Comparison of ENCODE assay signal across 22 cellular contexts in the genomic region with DNA sequence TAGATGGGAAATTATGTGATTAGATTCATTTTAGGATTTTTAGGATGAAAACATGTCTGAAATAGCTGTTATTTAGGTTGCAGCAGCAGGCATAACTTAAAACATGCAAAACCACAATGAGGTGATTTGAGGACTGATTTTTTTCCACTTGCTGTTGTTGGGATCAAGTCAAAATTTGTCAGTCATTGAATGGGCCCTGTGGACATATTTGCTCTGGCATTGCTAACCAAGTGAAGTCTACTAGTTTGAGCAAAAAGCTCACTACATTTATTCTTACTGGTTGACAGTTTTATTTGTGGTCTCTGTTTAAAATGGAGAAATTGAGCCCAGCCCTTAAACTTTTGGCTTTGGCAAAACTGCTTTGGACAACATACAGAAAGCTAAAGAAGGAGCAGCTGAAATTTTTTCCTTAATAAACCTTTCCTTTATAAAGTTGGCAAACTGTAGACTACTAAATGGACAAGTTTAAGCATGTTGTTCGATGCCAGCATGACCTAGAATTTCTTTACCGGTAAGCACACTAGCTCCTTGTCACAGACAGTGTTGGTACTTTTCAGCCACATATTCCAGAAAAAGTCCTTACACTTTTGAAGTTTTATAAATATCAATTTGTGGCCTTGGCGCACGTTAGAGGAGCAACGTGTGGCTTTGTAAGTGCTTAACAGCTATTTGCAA.
"Had no signal": no experiment of that assay in that cellular context is flagged by ENCODE, and none has a peak within 500 bp of the region (broad histone marks: within the 10 kb centered on the region; RNA-seq: fewer than 3 reads in every experiment).

No MANE protein-coding gene starts in this region.

- H3K9me3 ChIP-seq: gastroesophageal sphincter, heart left ventricle, left ventricle myocardium inferior, right atrium auricular region, suprapubic skin had no signal

- H3K4me1 Mint-ChIP-seq: activated naive CD8-positive, alpha-beta T cell treated with anti-CD3 and anti-CD28 coated beads for 36 hours had no signal

- H3K4me1 ChIP-seq: gastroesophageal sphincter, heart left ventricle, left ventricle myocardium inferior, neural progenitor cell, right atrium auricular region had no signal

- H2AFZ ChIP-seq: neural progenitor cell had no signal

- H3K27ac ChIP-seq: brain microvascular endothelial cell, gastroesophageal sphincter, heart left ventricle, left ventricle myocardium inferior, neural progenitor cell, right atrium auricular region, suprapubic skin, WERI-Rb-1 had no signal

- H3K4me2 ChIP-seq: neural progenitor cell had no signal

- H3K9ac ChIP-seq: neural progenitor cell had no signal

- DNase-seq: activated CD4-positive, alpha-beta T cell treated with anti-CD3 and anti-CD28 coated beads for 1 hour; activated CD4-positive, alpha-beta T cell treated with anti-CD3 and anti-CD28 coated beads, Interleukin-2, amount 50 U/mL, for 4 hours; activated gamma-delta T cell treated with Interleukin-2 at 50 U/mL for 16 hours; activated naive CD8-positive, alpha-beta T cell treated with anti-CD3 and anti-CD28 coated beads for 36 hours; amniotic stem cell; brain microvascular endothelial cell; cerebellar nuclear complex; effector CD8-positive, alpha-beta T cell; heart left ventricle; kidney glomerular epithelial cell; left ventricle myocardium inferior; SW 1271; T-helper 2 cell; WERI-Rb-1 had no signal

- H3K36me3 ChIP-seq: brain microvascular endothelial cell, gastroesophageal sphincter, heart left ventricle, left ventricle myocardium inferior, neural progenitor cell, right atrium auricular region, suprapubic skin, WERI-Rb-1 had no signal

- H3K4me3 Mint-ChIP-seq: activated naive CD8-positive, alpha-beta T cell treated with anti-CD3 and anti-CD28 coated beads for 36 hours; dendritic cell treated with granulocyte-macrophage colony-stimulating factor and Interleukin-4, amounts not matched to agents 40 ng/mL and 50 ng/mL, for 4 days; neural progenitor cell; stimulated activated naive CD8-positive, alpha-beta T cell treated with anti-CD3 and anti-CD28 coated beads, Interleukin-15, Interleukin-2, amounts not matched to agents 100 ng/mL and 50 ng/mL, for 24 hours; type B pancreatic cell had no signal

- H3K4me3 ChIP-seq: gastroesophageal sphincter, heart left ventricle, left ventricle myocardium inferior, neural progenitor cell, right atrium auricular region, suprapubic skin had no signal

- ATAC-seq: gastroesophageal sphincter, heart left ventricle had no signal

- H3K36me3 Mint-ChIP-seq: activated naive CD8-positive, alpha-beta T cell treated with anti-CD3 and anti-CD28 coated beads for 36 hours; neural progenitor cell; type B pancreatic cell had no signal

- H3K27me3 ChIP-seq: brain microvascular endothelial cell, gastroesophageal sphincter, heart left ventricle, neural progenitor cell, right atrium auricular region, suprapubic skin had no signal

- H3K9me3 Mint-ChIP-seq: activated naive CD8-positive, alpha-beta T cell treated with anti-CD3 and anti-CD28 coated beads for 36 hours; dendritic cell treated with granulocyte-macrophage colony-stimulating factor and Interleukin-4, amounts not matched to agents 40 ng/mL and 50 ng/mL, for 4 days; stimulated activated naive CD8-positive, alpha-beta T cell treated with anti-CD3 and anti-CD28 coated beads, Interleukin-15, Interleukin-2, amounts not matched to agents 100 ng/mL and 50 ng/mL, for 24 hours had no signal

- H3K27ac Mint-ChIP-seq: activated naive CD8-positive, alpha-beta T cell treated with anti-CD3 and anti-CD28 coated beads for 36 hours; dendritic cell treated with granulocyte-macrophage colony-stimulating factor and Interleukin-4, amounts not matched to agents 40 ng/mL and 50 ng/mL, for 4 days; neural progenitor cell; progenitor cell of endocrine pancreas; stimulated activated naive CD8-positive, alpha-beta T cell treated with anti-CD3 and anti-CD28 coated beads, Interleukin-15, Interleukin-2, amounts not matched to agents 100 ng/mL and 50 ng/mL, for 24 hours; type B pancreatic cell had no signal

- H3K27me3 Mint-ChIP-seq: dendritic cell treated with granulocyte-macrophage colony-stimulating factor and Interleukin-4, amounts not matched to agents 40 ng/mL and 50 ng/mL, for 4 days; progenitor cell of endocrine pancreas; stimulated activated naive CD8-positive, alpha-beta T cell treated with anti-CD3 and anti-CD28 coated beads, Interleukin-15, Interleukin-2, amounts not matched to agents 100 ng/mL and 50 ng/mL, for 24 hours; type B pancreatic cell had no signal
